ENCODE assay signal across 9 cellular contexts in the genomic region with DNA sequence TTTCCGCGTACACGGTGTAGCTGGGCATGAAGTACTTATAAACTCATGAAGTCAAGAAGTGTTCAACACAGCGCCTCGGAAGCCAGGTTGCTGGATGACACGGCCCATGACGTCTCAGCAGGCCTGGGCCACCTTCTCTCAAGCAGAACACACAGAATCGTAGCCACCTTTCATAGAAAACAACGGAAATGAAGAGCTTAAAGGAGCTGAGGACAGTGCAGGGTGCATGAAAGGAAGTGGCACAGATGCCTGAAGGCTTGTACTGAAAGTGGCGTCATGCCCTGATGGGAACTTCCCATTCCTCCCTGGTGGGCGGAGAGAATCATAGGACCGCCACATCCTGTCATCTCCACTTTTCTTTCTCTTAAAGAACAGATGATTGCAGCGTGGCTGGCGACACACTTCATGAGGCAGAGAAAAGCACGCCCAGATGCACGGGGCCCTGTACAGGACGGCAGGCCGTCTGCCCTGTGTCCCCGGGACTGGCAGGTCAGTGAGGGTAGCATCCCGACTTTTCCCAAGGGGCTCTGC. TPM values are rescaled to one million over a fixed set of nuclear protein-coding genes. Genes with fewer than 3 reads are reported as not detected.
A peak's percentile ranks its signal among the peaks of the same experiment; 100 is the strongest.
DNase-seq lines count a peak whose midpoint lies in the region; FAIRE-seq and TF ChIP-seq lines count a peak whose summit lies in the region.
"Had no signal": no experiment of that assay in that cellular context is flagged by ENCODE, and none has a peak within 500 bp of the region (broad histone marks: within the 10 kb centered on the region; RNA-seq: fewer than 3 reads in every experiment).

No MANE protein-coding gene starts in this region.

- H3K36me3 ChIP-seq in OCI-LY3 (replicated peaks; ENCODE audit: low read depth, low read length), result no peaks in the 10 kb centered on the region

- no peaks in the 10 kb centered on the region for H3K27me3 ChIP-seq in OCI-LY3 (ENCODE audit: low read depth, low read length)

- peaks cover 17% of the 10 kb centered on the region for H3K4me1 ChIP-seq in OCI-LY3 (ENCODE audit: low read length)

- no peak overlapping the region for H3K9ac ChIP-seq in OCI-LY3 (ENCODE audit: low read length)

- no peaks in the 10 kb centered on the region for H3K9me3 ChIP-seq in OCI-LY3 (ENCODE audit: insufficient read depth, low read length)

- peak; percentile 85 for FAIRE-seq in GM12891 (lab: Jason Lieb, UNC)
- FAIRE-seq: keratinocyte had no signal

- H2AFZ ChIP-seq in OCI-LY3 (ENCODE audit: low read depth, low read length), result no peak overlapping the region

- no peaks in the 10 kb centered on the region for H3K79me2 ChIP-seq in OCI-LY3 (ENCODE audit: low read length)

- no peak overlapping the region for H3K4me3 ChIP-seq in HFF-Myc (replicated peaks; ENCODE audit: low read depth, low read length)
- peak overlapping the region; percentile 67 for H3K4me3 ChIP-seq in OCI-LY3 (ENCODE audit: low read length)
- no peak overlapping the region for H3K4me3 ChIP-seq in coronary artery

- H3K27ac ChIP-seq in OCI-LY3 (ENCODE audit: low read length) (peak overlapping the region; percentile 28; the same call in 1 of the 2 replicates), coronary artery (no peak overlapping the region)

- peaks cover 6% of the 10 kb centered on the region for H4K20me1 ChIP-seq in OCI-LY3 (ENCODE audit: insufficient read depth, low read length)

- peak; percentile 77 for DNase-seq in GM12891 (ENCODE audit: insufficient read length, low spot score)
- peak; percentile 48 for DNase-seq in HFF-Myc (ENCODE audit: extremely low read depth, low read depth)
- peak; percentile 82 for DNase-seq in activated naive CD4-positive, alpha-beta T cell treated with Interleukin-2 at 50 U/mL for 16 hours
- peak; percentile 51 for DNase-seq in pons (ENCODE audit: low spot score)
- no peak for DNase-seq in NCI-H1417 treated with DMSO at 0.1 percent for 48 hours (lab: John Stamatoyannopoulos, UW)
- DNase-seq in GOT3 (lab: John Stamatoyannopoulos, UW), result no peak
- no peak for DNase-seq in coronary artery (ENCODE audit: low spot score)

- peak overlapping the region; percentile 85 for H3K4me2 ChIP-seq in OCI-LY3 (ENCODE audit: low read length)

- peak; percentile 29; the same call in 1 of the 2 replicates for TF ChIP-seq POLR2A in GM12891 (IDR thresholded peaks at IDR 0.05; ENCODE audit: low read depth, low read length)

- TF ChIP-seq CTCF in HFF-Myc (IDR thresholded peaks at IDR 0.05; ENCODE audit: low read depth, low read length, missing control alignments) (no peak), OCI-LY3 (IDR thresholded peaks at IDR 0.05; ENCODE audit: low read depth, low read length) (no peak), coronary artery (IDR thresholded peaks at IDR 0.05) (no peak)

TF ChIP-seq in GM12891, 5 proteins besides CTCF, POLR2A, EP300 and RAD21:
- TF ChIP-seq POU2F2 (IDR thresholded peaks at IDR 0.05; ENCODE audit: low read depth, low read length) (no peak), SPI1 (IDR thresholded peaks at IDR 0.05; ENCODE audit: low read depth, low read length) (peak; percentile 66), TAF1 (IDR thresholded peaks at IDR 0.05; ENCODE audit: low read depth, low read length) (peak; percentile 21; the same call in 1 of the 2 replicates), PAX5 (IDR thresholded peaks at IDR 0.05; ENCODE audit: insufficient read depth, low read length, severe bottlenecking) (no peak), POLR2AphosphoS5 (IDR thresholded peaks at IDR 0.05; ENCODE audit: low read depth, low read length) (no peak)

RNA-seq across cellular contexts. Expression of a gene that starts 31.1 kb away (rescaled TPM):
- 4.0 TPM for polyA plus RNA-seq in GM12891 (2012; ENCODE audit: low read depth, missing spikeins)

Comparison
In these comparisons a context has a peak if more than half of its experiments do, and no peak if none do; other contexts are left out.
1. DNase-seq: peak in GM12891 (single experiment), HFF-Myc (single experiment), activated naive CD4-positive, alpha-beta T cell treated with Interleukin-2 at 50 U/mL for 16 hours (single experiment) and pons (single experiment); none in NCI-H1417 treated with DMSO at 0.1 percent for 48 hours (single experiment), GOT3 (single experiment) and coronary artery (single experiment).